Comparison of ENCODE assay signal across 16 cellular contexts in genomic region chr2:134594399-134594798, GRCh38.
"Had no signal": no experiment of that assay in that cellular context is flagged by ENCODE, and none has a peak within 500 bp of the region (broad histone marks: within the 10 kb centered on the region; RNA-seq: fewer than 3 reads in every experiment).

No MANE protein-coding gene starts in this region.

- H3K4me3 Mint-ChIP-seq: activated CD8-positive, alpha-beta memory T cell treated with anti-CD3 and anti-CD28 coated beads, Interleukin-2, amount 10 ng/mL, durations not matched to agents 7 days and 5 days; naive B cell; neural progenitor cell; stimulated activated effector memory CD8-positive, alpha-beta T cell treated with anti-CD3 and anti-CD28 coated beads, Interleukin-12 subunit alpha, Interleukin-12 subunit beta, amount 100 ng/mL, for 72 hours had no signal

- H3K36me3 Mint-ChIP-seq: neural progenitor cell; stimulated activated effector memory CD8-positive, alpha-beta T cell treated with anti-CD3 and anti-CD28 coated beads, Interleukin-12 subunit alpha, Interleukin-12 subunit beta, amount 100 ng/mL, for 72 hours had no signal

- H3K27me3 ChIP-seq: cardiac muscle cell, colonic mucosa, neural progenitor cell, upper lobe of right lung had no signal

- H3K27ac ChIP-seq: cardiac muscle cell, colonic mucosa, neural progenitor cell, parathyroid adenoma, thoracic aorta, upper lobe of right lung had no signal

- H3K4me3 ChIP-seq: cardiac muscle cell, colonic mucosa, neural progenitor cell, thoracic aorta, upper lobe of right lung had no signal

- ATAC-seq: activated CD4-positive, CD25-positive, alpha-beta regulatory T cell treated with anti-CD3 and anti-CD28 coated beads, Interleukin-2, amount 50 U/mL, for 24 hours; activated CD8-positive, alpha-beta memory T cell treated with anti-CD3 and anti-CD28 coated beads, Interleukin-2, amount 10 ng/mL, durations not matched to agents 7 days and 5 days; esophagus mucosa; stimulated activated effector memory CD8-positive, alpha-beta T cell treated with anti-CD3 and anti-CD28 coated beads, Interleukin-12 subunit alpha, Interleukin-12 subunit beta, amount 100 ng/mL, for 72 hours; upper lobe of right lung had no signal

- H3K36me3 ChIP-seq: cardiac muscle cell, colonic mucosa, neural progenitor cell, thoracic aorta, upper lobe of right lung had no signal

- H3K27ac Mint-ChIP-seq: activated CD8-positive, alpha-beta memory T cell treated with anti-CD3 and anti-CD28 coated beads, Interleukin-2, amount 10 ng/mL, durations not matched to agents 7 days and 5 days; neural progenitor cell; stimulated activated effector memory CD8-positive, alpha-beta T cell treated with anti-CD3 and anti-CD28 coated beads, Interleukin-12 subunit alpha, Interleukin-12 subunit beta, amount 100 ng/mL, for 72 hours had no signal

- H3K4me1 Mint-ChIP-seq: activated CD8-positive, alpha-beta memory T cell treated with anti-CD3 and anti-CD28 coated beads, Interleukin-2, amount 10 ng/mL, durations not matched to agents 7 days and 5 days; naive B cell; stimulated activated effector memory CD8-positive, alpha-beta T cell treated with anti-CD3 and anti-CD28 coated beads, Interleukin-12 subunit alpha, Interleukin-12 subunit beta, amount 100 ng/mL, for 72 hours had no signal

- DNase-seq: activated CD4-positive, alpha-beta T cell treated with anti-CD3 and anti-CD28 coated beads, Interleukin-2, amount 50 U/mL, for 48 hours; activated CD8-positive, alpha-beta memory T cell treated with anti-CD3 and anti-CD28 coated beads, Interleukin-2, amount 10 ng/mL, durations not matched to agents 7 days and 5 days; activated naive CD4-positive, alpha-beta T cell treated with anti-CD3 and anti-CD28 coated beads, Interleukin-2, amount 50 U/mL, for 16 hours; activated T-cell treated with anti-CD3 and anti-CD28 coated beads, Interleukin-2, amount 50 U/mL, for 1 hour; colonic mucosa; naive B cell; retina; T-helper 9 cell; upper lobe of right lung had no signal

- H3K9me3 ChIP-seq: colonic mucosa had no signal

- H3K4me1 ChIP-seq: colonic mucosa, neural progenitor cell, parathyroid adenoma, upper lobe of right lung had no signal
